In genomic region chr22:29716814-29717213, GRCh38 we compare ENCODE assay signal across 1 cellular context.
TF ChIP-seq lines count a peak whose summit lies in the region.

No MANE protein-coding gene starts in this region.

TF ChIP-seq in HEK293, 187 proteins besides CTCF, POLR2A, EP300 and RAD21 (continued from another document):
- TF ChIP-seq REST (tag by site-specific recombination; IDR thresholded peaks at IDR 0.05) (peak; percentile 97), SP7 (tag by site-specific recombination; IDR thresholded peaks at IDR 0.05) (no peak), RBAK (tag by site-specific recombination; IDR thresholded peaks at IDR 0.05) (no peak), ZIC2 (tag by site-specific recombination; IDR thresholded peaks at IDR 0.05) (peak; percentile 49; the same call in 1 of the 2 replicates), ZNF169 (tag by site-specific recombination; IDR thresholded peaks at IDR 0.05) (no peak), MYNN (tag by site-specific recombination; IDR thresholded peaks at IDR 0.05; ENCODE audit: borderline replicate concordance) (no peak), ZNF544 (tag by site-specific recombination; IDR thresholded peaks at IDR 0.05) (no peak), BCL11A (tag by site-specific recombination; IDR thresholded peaks at IDR 0.05; ENCODE audit: low read depth) (no peak), ZNF560 (tag by site-specific recombination; IDR thresholded peaks at IDR 0.05; ENCODE audit: borderline replicate concordance) (no peak), ZFP69B (tag by site-specific recombination; IDR thresholded peaks at IDR 0.05) (peak; percentile 94)
